In genomic region chr1:17686258-17686657, GRCh38 we compare ENCODE assay signal across 32 cellular contexts.
DNase-seq lines count a peak whose midpoint lies in the region; ATAC-seq and TF ChIP-seq lines count a peak whose summit lies in the region.
"Had no signal": no experiment of that assay in that cellular context is flagged by ENCODE, and none has a peak within 500 bp of the region (broad histone marks: within the 10 kb centered on the region; RNA-seq: fewer than 3 reads in every experiment).

No MANE protein-coding gene starts in this region.

- H3K4me1 Mint-ChIP-seq in neural crest cell: peaks cover 24% of the 10 kb centered on the region
- H3K4me1 Mint-ChIP-seq: activated CD8-positive, alpha-beta memory T cell treated with anti-CD3 and anti-CD28 coated beads, Interleukin-2, amount 10 ng/mL, durations not matched to agents 7 days and 5 days; activated naive CD8-positive, alpha-beta T cell treated with anti-CD3 and anti-CD28 coated beads, Interleukin-2, amount 10 ng/mL, durations not matched to agents 7 days and 5 days; naive thymus-derived CD4-positive, alpha-beta T cell had no signal

- H3K36me3 Mint-ChIP-seq in neural crest cell (ENCODE audit: low read depth): peaks cover 3% of the 10 kb centered on the region
- H3K36me3 Mint-ChIP-seq: activated CD8-positive, alpha-beta memory T cell treated with anti-CD3 and anti-CD28 coated beads, Interleukin-2, amount 10 ng/mL, durations not matched to agents 7 days and 5 days; activated naive CD8-positive, alpha-beta T cell treated with anti-CD3 and anti-CD28 coated beads, Interleukin-2, amount 10 ng/mL, durations not matched to agents 7 days and 5 days; naive thymus-derived CD4-positive, alpha-beta T cell had no signal

- in situ Hi-C loops in G401 (cut with HindIII; ENCODE audit: low sequenced_read_pairs): no loop called here

- H3K27me3 Mint-ChIP-seq in neural crest cell (ENCODE audit: low read depth): no peaks in the 10 kb centered on the region
- H3K27me3 Mint-ChIP-seq: activated CD8-positive, alpha-beta memory T cell treated with anti-CD3 and anti-CD28 coated beads, Interleukin-2, amount 10 ng/mL, durations not matched to agents 7 days and 5 days had no signal

- no peaks in the 10 kb centered on the region for H3K9me3 Mint-ChIP-seq in neural crest cell
- H3K9me3 Mint-ChIP-seq: CD4-positive, alpha-beta T cell; mesothelial cell of epicardium; T-helper 1 cell treated with Interleukin-12 subunit alpha and Interleukin-12 subunit beta and Interleukin-4 antibody, amounts not matched to agents 30 μg/mL and 1 μg/mL, for 36 hours had no signal

- DNase-seq in NCI-H1417 (lab: John Stamatoyannopoulos, UW) (peak in 2 of 3 experiments; percentile 9 to 26), NCI-H1417 treated with DMSO at 0.1 percent for 48 hours (lab: John Stamatoyannopoulos, UW) (no peak), G401 (ENCODE audit: low spot score) (peak; percentile 91), cerebellar cortex (ENCODE audit: low spot score) (peak; percentile 88), neural crest cell (ENCODE audit: low read depth, low spot score) (no peak), SIG-M5 (lab: John Stamatoyannopoulos, UW) (no peak), activated T-cell treated with anti-CD3 and anti-CD28 coated beads for 4 hours (no peak)
- DNase-seq: activated CD4-positive, alpha-beta T cell treated with anti-CD3 and anti-CD28 coated beads, Interleukin-2, amount 50 U/mL, for 4 hours; activated CD8-positive, alpha-beta memory T cell treated with anti-CD3 and anti-CD28 coated beads, Interleukin-2, amount 10 ng/mL, durations not matched to agents 7 days and 5 days; activated gamma-delta T cell treated with Interleukin-2 at 50 U/mL for 16 hours; activated naive CD8-positive, alpha-beta T cell treated with anti-CD3 and anti-CD28 coated beads, Interleukin-2, amount 10 ng/mL, durations not matched to agents 7 days and 5 days; activated T-cell treated with anti-CD3 and anti-CD28 coated beads, Interleukin-2, amount 50 U/mL, for 48 hours; AML-193; CD4-positive, alpha-beta T cell; central memory CD4-positive, alpha-beta T cell; dermis blood vessel endothelial cell; foreskin fibroblast; GM23248; heart right ventricle; Kasumi-1; MV-4-11; naive thymus-derived CD4-positive, alpha-beta T cell; NCI-H187 treated with DMSO at 0.1 percent for 48 hours; NCI-H226; NCI-H69; occipital lobe; stimulated activated naive CD4-positive, alpha-beta T cell had no signal

- H3K27ac Mint-ChIP-seq in neural crest cell (ENCODE audit: unreplicated experiment): peak overlapping the region; percentile 73
- H3K27ac Mint-ChIP-seq: activated CD8-positive, alpha-beta memory T cell treated with anti-CD3 and anti-CD28 coated beads, Interleukin-2, amount 10 ng/mL, durations not matched to agents 7 days and 5 days; activated naive CD8-positive, alpha-beta T cell treated with anti-CD3 and anti-CD28 coated beads, Interleukin-2, amount 10 ng/mL, durations not matched to agents 7 days and 5 days; CD4-positive, alpha-beta T cell; mesothelial cell of epicardium; naive thymus-derived CD4-positive, alpha-beta T cell; T-helper 1 cell treated with Interleukin-12 subunit alpha and Interleukin-12 subunit beta and Interleukin-4 antibody, amounts not matched to agents 30 μg/mL and 1 μg/mL, for 36 hours had no signal

- no peak overlapping the region for H3K4me3 Mint-ChIP-seq in neural crest cell
- H3K4me3 Mint-ChIP-seq: activated CD8-positive, alpha-beta memory T cell treated with anti-CD3 and anti-CD28 coated beads, Interleukin-2, amount 10 ng/mL, durations not matched to agents 7 days and 5 days; activated naive CD8-positive, alpha-beta T cell treated with anti-CD3 and anti-CD28 coated beads, Interleukin-2, amount 10 ng/mL, durations not matched to agents 7 days and 5 days; CD4-positive, alpha-beta T cell; mesothelial cell of epicardium; naive thymus-derived CD4-positive, alpha-beta T cell; T-helper 1 cell treated with Interleukin-12 subunit alpha and Interleukin-12 subunit beta and Interleukin-4 antibody, amounts not matched to agents 30 μg/mL and 1 μg/mL, for 36 hours had no signal

- no peak for ATAC-seq in HG03354 (IDR thresholded peaks at IDR 0.05; ENCODE audit: poor library complexity, severe bottlenecking, unreplicated experiment)
- ATAC-seq: activated CD4-positive, CD25-positive, alpha-beta regulatory T cell treated with anti-CD3 and anti-CD28 coated beads, Interleukin-2, amount 50 U/mL, for 24 hours; activated CD8-positive, alpha-beta memory T cell treated with anti-CD3 and anti-CD28 coated beads, Interleukin-2, amount 10 ng/mL, durations not matched to agents 7 days and 5 days; GM12878; naive thymus-derived CD4-positive, alpha-beta T cell had no signal

- no peak for TF ChIP-seq CTCF in neural crest cell (conservative IDR thresholded peaks at IDR 0.05)

Comparison
In these comparisons a context has a peak if more than half of its experiments do, and no peak if none do; other contexts are left out.
1. DNase-seq: peak in NCI-H1417 (2 of 3), G401 (single experiment) and cerebellar cortex (single experiment); none in NCI-H1417 treated with DMSO at 0.1 percent for 48 hours (single experiment), neural crest cell (single experiment), SIG-M5 (single experiment) and activated T-cell treated with anti-CD3 and anti-CD28 coated beads for 4 hours (single experiment).